Comparison of ENCODE assay signal across 1 cellular context in the genomic region with DNA sequence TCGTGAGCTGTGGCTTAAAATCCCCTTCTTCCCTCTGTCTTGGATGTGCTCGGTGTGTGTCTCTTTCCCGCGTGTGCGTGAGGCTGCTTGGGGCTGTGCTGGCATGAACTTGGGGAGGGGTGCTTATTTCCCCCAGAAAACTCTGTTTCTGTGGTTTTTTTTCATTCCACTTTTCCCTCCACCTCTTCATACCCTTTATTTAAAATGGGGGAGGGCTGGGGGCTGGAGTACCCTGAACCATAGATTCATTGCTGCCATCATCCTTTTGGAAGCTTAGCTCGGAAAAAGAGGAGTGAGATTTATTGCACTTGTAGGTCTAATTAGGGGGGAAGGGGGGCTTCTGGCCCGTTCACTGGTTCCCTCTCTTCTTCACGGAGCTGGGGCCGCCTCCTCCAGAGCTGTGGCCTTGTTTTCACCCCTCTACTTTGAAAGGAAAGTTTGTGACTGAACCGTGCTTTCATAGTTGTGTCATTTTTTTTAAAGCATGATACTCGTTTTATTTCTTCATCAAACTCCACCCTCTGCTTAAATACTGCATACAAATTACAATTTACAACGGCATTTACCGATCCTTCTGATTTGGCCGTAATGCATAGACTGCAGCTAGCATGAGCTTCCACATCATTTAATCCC.
A peak's percentile ranks its signal among the peaks of the same experiment; 100 is the strongest.
TF ChIP-seq lines count a peak whose summit lies in the region.

No MANE protein-coding gene starts in this region.

TF ChIP-seq in H1, 55 proteins besides CTCF, POLR2A, EP300 and RAD21:
- no peak for TF ChIP-seq JUND (IDR thresholded peaks at IDR 0.05; ENCODE audit: low read length)
- TF ChIP-seq ASH2L (IDR thresholded peaks at IDR 0.05; ENCODE audit: low read length): no peak
- no peak for TF ChIP-seq JUN (IDR thresholded peaks at IDR 0.05; ENCODE audit: low read depth, low read length)
- TF ChIP-seq, protein P1, sequence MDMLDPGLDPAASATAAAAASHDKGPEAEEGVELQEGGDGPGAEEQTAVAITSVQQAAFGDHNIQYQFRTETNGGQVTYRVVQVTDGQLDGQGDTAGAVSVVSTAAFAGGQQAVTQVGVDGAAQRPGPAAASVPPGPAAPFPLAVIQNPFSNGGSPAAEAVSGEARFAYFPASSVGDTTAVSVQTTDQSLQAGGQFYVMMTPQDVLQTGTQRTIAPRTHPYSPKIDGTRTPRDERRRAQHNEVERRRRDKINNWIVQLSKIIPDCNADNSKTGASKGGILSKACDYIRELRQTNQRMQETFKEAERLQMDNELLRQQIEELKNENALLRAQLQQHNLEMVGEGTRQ (IDR thresholded peaks at IDR 0.05; ENCODE audit: low read length): no peak
- TF ChIP-seq CBX8 (IDR thresholded peaks at IDR 0.05; ENCODE audit: borderline replicate concordance, low read depth, low read length): no peak
- TF ChIP-seq, protein P2, sequence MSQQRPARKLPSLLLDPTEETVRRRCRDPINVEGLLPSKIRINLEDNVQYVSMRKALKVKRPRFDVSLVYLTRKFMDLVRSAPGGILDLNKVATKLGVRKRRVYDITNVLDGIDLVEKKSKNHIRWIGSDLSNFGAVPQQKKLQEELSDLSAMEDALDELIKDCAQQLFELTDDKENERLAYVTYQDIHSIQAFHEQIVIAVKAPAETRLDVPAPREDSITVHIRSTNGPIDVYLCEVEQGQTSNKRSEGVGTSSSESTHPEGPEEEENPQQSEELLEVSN (IDR thresholded peaks at IDR 0.05): no peak
- TF ChIP-seq EZH2 (IDR thresholded peaks at IDR 0.05; ENCODE audit: low read depth, low read length, severe bottlenecking): peak; percentile 87
- no peak for TF ChIP-seq TCF12 (IDR thresholded peaks at IDR 0.05; ENCODE audit: low read depth, low read length)
- TF ChIP-seq POU5F1 (IDR thresholded peaks at IDR 0.05; ENCODE audit: low read depth, low read length): no peak
- TF ChIP-seq EGR1 (IDR thresholded peaks at IDR 0.05; ENCODE audit: borderline replicate concordance, low read depth, low read length): no peak
- TF ChIP-seq SP2 (IDR thresholded peaks at IDR 0.05; ENCODE audit: low read length): no peak
- TF ChIP-seq MAFK (IDR thresholded peaks at IDR 0.05; ENCODE audit: low read depth, low read length): no peak
- TF ChIP-seq KDM1A (IDR thresholded peaks at IDR 0.05; ENCODE audit: borderline replicate concordance, low read length): no peak
- TF ChIP-seq FOSL1 (IDR thresholded peaks at IDR 0.05; ENCODE audit: insufficient read depth, low read depth, low read length): no peak
- TF ChIP-seq BACH1 (IDR thresholded peaks at IDR 0.05; ENCODE audit: low read length): no peak
- no peak for TF ChIP-seq SP4 (IDR thresholded peaks at IDR 0.05; ENCODE audit: low read length)
- peak; percentile 93 for TF ChIP-seq SUZ12 (IDR thresholded peaks at IDR 0.05; ENCODE audit: low read length)
- TF ChIP-seq SIRT6 (IDR thresholded peaks at IDR 0.05; ENCODE audit: low read length): no peak
- TF ChIP-seq TBP (IDR thresholded peaks at IDR 0.05; ENCODE audit: low read depth, low read length): no peak
- TF ChIP-seq RNF2 (IDR thresholded peaks at IDR 0.05; ENCODE audit: borderline replicate concordance, low read depth, low read length, missing control alignments, poor library complexity, severe bottlenecking): peak; percentile 97
- no peak for TF ChIP-seq TEAD4 (IDR thresholded peaks at IDR 0.05; ENCODE audit: low read depth, low read length)
